In genomic region chr11:911031-911889, GRCh38 we compare ENCODE assay signal across 8 cellular contexts. TPM values are rescaled to one million over a fixed set of nuclear protein-coding genes. Genes with fewer than 3 reads are reported as not detected.
A peak's percentile ranks its signal among the peaks of the same experiment; 100 is the strongest.
DNase-seq lines count a peak whose midpoint lies in the region; ATAC-seq, FAIRE-seq and TF ChIP-seq lines count a peak whose summit lies in the region.

No MANE protein-coding gene starts in this region.

- peak overlapping the region; percentile 87 to 94 for H3K4me3 Mint-ChIP-seq in activated T-cell treated with anti-CD3 and anti-CD28 coated beads, Interleukin-2, amount 50 U/mL, for 72 hours

- intact Hi-C loops in head of caudate nucleus (cut with DNase I): no loop called here
- intact Hi-C loops in posterior vena cava (cut with DNase I): no loop called here

- H3K27ac Mint-ChIP-seq in activated T-cell treated with anti-CD3 and anti-CD28 coated beads, Interleukin-2, amount 50 U/mL, for 72 hours: peak overlapping the region; percentile 94

- peaks cover 0 to 2% of the 10 kb centered on the region in 2 donors for H3K36me3 Mint-ChIP-seq in activated T-cell treated with anti-CD3 and anti-CD28 coated beads, Interleukin-2, amount 50 U/mL, for 72 hours (ENCODE audit: insufficient read depth in 2 of 2)

- FAIRE-seq in GM12891 (lab: Jason Lieb, UNC): peak; percentile 69

- peak; percentile 39 to 48 for ATAC-seq in activated T-cell treated with anti-CD3 and anti-CD28 coated beads, Interleukin-2, amount 50 U/mL, for 72 hours (replicated peaks in 1 of 2)
- no peak for ATAC-seq in GM18861 (IDR thresholded peaks at IDR 0.05; ENCODE audit: unreplicated experiment)

- peak; percentile 57 for TF ChIP-seq POLR2A in GM12891 (IDR thresholded peaks at IDR 0.05; ENCODE audit: low read depth, low read length)

- H3K9me3 Mint-ChIP-seq in activated T-cell treated with anti-CD3 and anti-CD28 coated beads, Interleukin-2, amount 50 U/mL, for 72 hours: no peaks in the 10 kb centered on the region

- no peak for DNase-seq in GM12891 (ENCODE audit: insufficient read length, low spot score)
- DNase-seq in HCEC 1CT: peak; percentile 52
- DNase-seq in NCI-H1048 (lab: John Stamatoyannopoulos, UW): peak; percentile 18
- peak; percentile 53 to 59 for DNase-seq in activated T-cell treated with anti-CD3 and anti-CD28 coated beads, Interleukin-2, amount 50 U/mL, for 72 hours
- peak in 24 of 42 donors; percentile 21 to 65 (median 45) for DNase-seq in head of caudate nucleus
- DNase-seq in posterior vena cava (ENCODE audit: low spot score): peak; percentile 89
- DNase-seq in NCI-H2081 (lab: John Stamatoyannopoulos, UW): no peak

- peaks cover 12% of the 10 kb centered on the region for H3K4me1 Mint-ChIP-seq in activated T-cell treated with anti-CD3 and anti-CD28 coated beads, Interleukin-2, amount 50 U/mL, for 72 hours (ENCODE audit: low read depth)

- no peaks in the 10 kb centered on the region for H3K27me3 Mint-ChIP-seq in activated T-cell treated with anti-CD3 and anti-CD28 coated beads, Interleukin-2, amount 50 U/mL, for 72 hours (ENCODE audit: low read depth)

TF ChIP-seq in GM12891, 5 proteins besides CTCF, POLR2A, EP300 and RAD21:
- TF ChIP-seq POU2F2 (IDR thresholded peaks at IDR 0.05; ENCODE audit: low read depth, low read length) (no peak), TAF1 (IDR thresholded peaks at IDR 0.05; ENCODE audit: low read depth, low read length) (peak; percentile 56), SPI1 (IDR thresholded peaks at IDR 0.05; ENCODE audit: low read depth, low read length) (no peak), POLR2AphosphoS5 (IDR thresholded peaks at IDR 0.05; ENCODE audit: low read depth, low read length) (peak; percentile 72; the same call in 1 of the 2 replicates), PAX5 (IDR thresholded peaks at IDR 0.05; ENCODE audit: insufficient read depth, low read length, severe bottlenecking) (peak; percentile 6)

RNA-seq across cellular contexts. Expression of gene CHID1, which starts 0.7 kb away (rescaled TPM):
- polyA plus RNA-seq in GM12891 (2012; ENCODE audit: low read depth, missing spikeins): 31.2 TPM
- total RNA-seq in activated T-cell treated with anti-CD3 and anti-CD28 coated beads, Interleukin-2, amount 50 U/mL, for 72 hours: 10 to 100 TPM; 33.9 to 44.2 TPM
- 10 to 100 TPM; 57.9 to 88.5 TPM for total RNA-seq in posterior vena cava

RNA-seq across cellular contexts. Expression of gene AP2A2, which starts 14.4 kb away (rescaled TPM):
- 17.8 TPM for polyA plus RNA-seq in GM12891 (2012; ENCODE audit: low read depth, missing spikeins)
- 10 to 100 TPM; 49.5 to 57.0 TPM for total RNA-seq in activated T-cell treated with anti-CD3 and anti-CD28 coated beads, Interleukin-2, amount 50 U/mL, for 72 hours
- total RNA-seq in posterior vena cava: 100 to 1,000 TPM in 1 of 2 donors, 10 to 100 TPM in 1; 83.5 to 117 TPM

Comparison
In these comparisons a context has a peak if more than half of its experiments do, and no peak if none do; other contexts are left out.
1. DNase-seq: peak in HCEC 1CT (single experiment), NCI-H1048 (single experiment), activated T-cell treated with anti-CD3 and anti-CD28 coated beads, Interleukin-2, amount 50 U/mL, for 72 hours (2 of 2), head of caudate nucleus (24 of 42) and posterior vena cava (single experiment); none in GM12891 (single experiment) and NCI-H2081 (0 of 2).